Comparison of ENCODE assay signal across 3 cellular contexts in the genomic region with DNA sequence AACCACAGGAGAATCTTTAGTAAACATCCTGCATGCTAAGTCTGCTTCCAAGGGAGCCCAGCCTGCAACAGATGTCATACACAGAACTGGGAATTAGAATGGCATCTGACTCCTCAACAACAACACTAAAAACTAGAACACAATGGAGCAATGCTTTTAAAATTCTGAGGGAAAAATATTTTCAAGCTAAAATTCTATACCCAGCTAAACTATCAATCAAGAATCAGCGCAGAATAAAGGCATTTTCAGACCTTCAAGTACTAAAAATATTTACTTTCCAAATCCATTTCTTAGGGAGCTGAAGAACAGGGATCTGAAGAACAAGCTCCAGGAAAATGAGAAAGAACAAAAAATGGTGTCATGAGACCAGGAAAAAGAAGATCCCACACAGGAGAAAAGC.
TF ChIP-seq lines count a peak whose summit lies in the region.

No MANE protein-coding gene starts in this region.

TF ChIP-seq in HepG2, 621 proteins besides CTCF, POLR2A, EP300 and RAD21:
- TF ChIP-seq SP4 (CRISPR knock-in tag; IDR thresholded peaks at IDR 0.05): no peak
- TF ChIP-seq ZFP1 (CRISPR knock-in tag; IDR thresholded peaks at IDR 0.05): peak; percentile 63; the same call in 1 of the 2 replicates
TF ChIP-seq in HepG2: peak in this region for 1.

TF ChIP-seq in A549, 52 proteins besides CTCF, POLR2A, EP300 and RAD21:
- no peak for TF ChIP-seq POLR2AphosphoS2 (conservative IDR thresholded peaks at IDR 0.05; ENCODE audit: low read length)
- TF ChIP-seq, protein P1, sequence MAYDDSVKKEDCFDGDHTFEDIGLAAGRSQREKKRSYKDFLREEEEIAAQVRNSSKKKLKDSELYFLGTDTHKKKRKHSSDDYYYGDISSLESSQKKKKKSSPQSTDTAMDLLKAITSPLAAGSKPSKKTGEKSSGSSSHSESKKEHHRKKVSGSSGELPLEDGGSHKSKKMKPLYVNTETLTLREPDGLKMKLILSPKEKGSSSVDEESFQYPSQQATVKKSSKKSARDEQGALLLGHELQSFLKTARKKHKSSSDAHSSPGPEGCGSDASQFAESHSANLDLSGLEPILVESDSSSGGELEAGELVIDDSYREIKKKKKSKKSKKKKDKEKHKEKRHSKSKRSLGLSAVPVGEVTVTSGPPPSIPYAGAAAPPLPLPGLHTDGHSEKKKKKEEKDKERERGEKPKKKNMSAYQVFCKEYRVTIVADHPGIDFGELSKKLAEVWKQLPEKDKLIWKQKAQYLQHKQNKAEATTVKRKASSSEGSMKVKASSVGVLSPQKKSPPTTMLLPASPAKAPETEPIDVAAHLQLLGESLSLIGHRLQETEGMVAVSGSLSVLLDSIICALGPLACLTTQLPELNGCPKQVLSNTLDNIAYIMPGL (CRISPR knock-in tag; IDR thresholded peaks at IDR 0.05; ENCODE audit: borderline replicate concordance): no peak
- TF ChIP-seq, protein P2, sequence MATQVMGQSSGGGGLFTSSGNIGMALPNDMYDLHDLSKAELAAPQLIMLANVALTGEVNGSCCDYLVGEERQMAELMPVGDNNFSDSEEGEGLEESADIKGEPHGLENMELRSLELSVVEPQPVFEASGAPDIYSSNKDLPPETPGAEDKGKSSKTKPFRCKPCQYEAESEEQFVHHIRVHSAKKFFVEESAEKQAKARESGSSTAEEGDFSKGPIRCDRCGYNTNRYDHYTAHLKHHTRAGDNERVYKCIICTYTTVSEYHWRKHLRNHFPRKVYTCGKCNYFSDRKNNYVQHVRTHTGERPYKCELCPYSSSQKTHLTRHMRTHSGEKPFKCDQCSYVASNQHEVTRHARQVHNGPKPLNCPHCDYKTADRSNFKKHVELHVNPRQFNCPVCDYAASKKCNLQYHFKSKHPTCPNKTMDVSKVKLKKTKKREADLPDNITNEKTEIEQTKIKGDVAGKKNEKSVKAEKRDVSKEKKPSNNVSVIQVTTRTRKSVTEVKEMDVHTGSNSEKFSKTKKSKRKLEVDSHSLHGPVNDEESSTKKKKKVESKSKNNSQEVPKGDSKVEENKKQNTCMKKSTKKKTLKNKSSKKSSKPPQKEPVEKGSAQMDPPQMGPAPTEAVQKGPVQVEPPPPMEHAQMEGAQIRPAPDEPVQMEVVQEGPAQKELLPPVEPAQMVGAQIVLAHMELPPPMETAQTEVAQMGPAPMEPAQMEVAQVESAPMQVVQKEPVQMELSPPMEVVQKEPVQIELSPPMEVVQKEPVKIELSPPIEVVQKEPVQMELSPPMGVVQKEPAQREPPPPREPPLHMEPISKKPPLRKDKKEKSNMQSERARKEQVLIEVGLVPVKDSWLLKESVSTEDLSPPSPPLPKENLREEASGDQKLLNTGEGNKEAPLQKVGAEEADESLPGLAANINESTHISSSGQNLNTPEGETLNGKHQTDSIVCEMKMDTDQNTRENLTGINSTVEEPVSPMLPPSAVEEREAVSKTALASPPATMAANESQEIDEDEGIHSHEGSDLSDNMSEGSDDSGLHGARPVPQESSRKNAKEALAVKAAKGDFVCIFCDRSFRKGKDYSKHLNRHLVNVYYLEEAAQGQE (IDR thresholded peaks at IDR 0.05): no peak
- no peak for TF ChIP-seq GATA3 (IDR thresholded peaks at IDR 0.05; ENCODE audit: borderline replicate concordance)
- no peak for TF ChIP-seq PHF8 (IDR thresholded peaks at IDR 0.05; ENCODE audit: borderline replicate concordance, low read depth)
- TF ChIP-seq SREBF2 (IDR thresholded peaks at IDR 0.05): no peak
- no peak for TF ChIP-seq BHLHE40 (IDR thresholded peaks at IDR 0.05; ENCODE audit: low read depth, low read length)
- no peak for TF ChIP-seq RFX5 (IDR thresholded peaks at IDR 0.05)
- no peak for TF ChIP-seq JUN (IDR thresholded peaks at IDR 0.05)
- no peak for TF ChIP-seq TP53 (CRISPR knock-in tag; IDR thresholded peaks at IDR 0.05)
- no peak for TF ChIP-seq TFCP2L1 (CRISPR knock-in tag; IDR thresholded peaks at IDR 0.05)
- no peak for TF ChIP-seq ZFP36 (IDR thresholded peaks at IDR 0.05; ENCODE audit: borderline replicate concordance, partially characterized antibody)
- no peak for TF ChIP-seq RNF2 (IDR thresholded peaks at IDR 0.05; ENCODE audit: borderline replicate concordance, low read depth)

TF ChIP-seq in K562, 482 proteins besides CTCF, POLR2A, EP300 and RAD21:
- no peak for TF ChIP-seq BHLHE40 (IDR thresholded peaks at IDR 0.05; ENCODE audit: low read length)
- peak; percentile 79 for TF ChIP-seq ZFP1 (CRISPR knock-in tag; IDR thresholded peaks at IDR 0.05)
